In the genomic region with DNA sequence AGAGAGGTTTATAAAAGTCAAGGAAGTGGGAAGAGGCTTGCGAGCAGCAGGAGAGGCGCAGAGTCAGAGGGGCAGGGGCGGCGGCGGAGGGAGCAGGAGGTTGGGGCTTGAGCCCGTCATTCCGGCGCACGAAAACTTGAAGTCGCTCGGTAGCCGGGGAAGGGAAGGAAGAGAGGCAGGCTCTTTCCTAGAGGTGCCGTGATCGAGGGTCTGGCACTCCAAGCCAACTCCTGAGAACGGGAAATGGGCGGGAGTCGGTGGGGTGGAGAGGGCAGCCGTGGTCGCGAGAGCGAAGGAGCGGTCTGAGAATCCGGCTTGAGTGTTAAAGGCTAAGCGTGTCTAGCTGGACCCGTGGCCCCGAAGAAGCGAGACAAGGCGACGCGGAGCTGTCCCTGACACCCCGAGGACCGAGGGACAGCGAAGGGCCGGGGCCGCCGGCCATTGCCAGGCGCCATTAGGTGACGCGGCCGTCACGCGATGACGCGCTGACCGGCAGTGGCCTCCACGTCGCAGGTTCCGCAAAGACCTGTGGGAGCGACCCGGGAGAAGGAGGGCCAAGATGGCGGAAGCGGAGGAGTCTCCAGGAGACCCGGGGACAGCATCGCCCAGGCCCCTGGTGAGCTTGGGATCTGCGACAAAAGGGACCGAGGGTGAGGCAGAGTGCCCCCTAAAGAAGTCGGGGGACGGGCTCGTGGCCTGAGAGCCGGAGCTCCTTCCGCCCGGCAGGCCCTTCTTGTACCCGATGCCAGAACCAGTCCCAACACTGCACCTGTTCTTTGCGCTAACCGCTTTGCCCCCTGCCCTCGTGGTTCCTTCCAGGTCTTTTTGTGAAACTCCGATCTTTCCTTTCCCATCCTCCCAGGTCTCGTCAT, we compare ENCODE assay signal across 1 cellular context.
TF ChIP-seq lines count a peak whose summit lies in the region.

A gene with protein sequence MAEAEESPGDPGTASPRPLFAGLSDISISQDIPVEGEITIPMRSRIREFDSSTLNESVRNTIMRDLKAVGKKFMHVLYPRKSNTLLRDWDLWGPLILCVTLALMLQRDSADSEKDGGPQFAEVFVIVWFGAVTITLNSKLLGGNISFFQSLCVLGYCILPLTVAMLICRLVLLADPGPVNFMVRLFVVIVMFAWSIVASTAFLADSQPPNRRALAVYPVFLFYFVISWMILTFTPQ (plus strand): TSS at position 544 of the 872 bp plus-strand sequence. CDS start 16 bp downstream, at position 560.

TF ChIP-seq in HCT116, 20 proteins besides CTCF, POLR2A, EP300 and RAD21:
- TF ChIP-seq, protein P1, sequence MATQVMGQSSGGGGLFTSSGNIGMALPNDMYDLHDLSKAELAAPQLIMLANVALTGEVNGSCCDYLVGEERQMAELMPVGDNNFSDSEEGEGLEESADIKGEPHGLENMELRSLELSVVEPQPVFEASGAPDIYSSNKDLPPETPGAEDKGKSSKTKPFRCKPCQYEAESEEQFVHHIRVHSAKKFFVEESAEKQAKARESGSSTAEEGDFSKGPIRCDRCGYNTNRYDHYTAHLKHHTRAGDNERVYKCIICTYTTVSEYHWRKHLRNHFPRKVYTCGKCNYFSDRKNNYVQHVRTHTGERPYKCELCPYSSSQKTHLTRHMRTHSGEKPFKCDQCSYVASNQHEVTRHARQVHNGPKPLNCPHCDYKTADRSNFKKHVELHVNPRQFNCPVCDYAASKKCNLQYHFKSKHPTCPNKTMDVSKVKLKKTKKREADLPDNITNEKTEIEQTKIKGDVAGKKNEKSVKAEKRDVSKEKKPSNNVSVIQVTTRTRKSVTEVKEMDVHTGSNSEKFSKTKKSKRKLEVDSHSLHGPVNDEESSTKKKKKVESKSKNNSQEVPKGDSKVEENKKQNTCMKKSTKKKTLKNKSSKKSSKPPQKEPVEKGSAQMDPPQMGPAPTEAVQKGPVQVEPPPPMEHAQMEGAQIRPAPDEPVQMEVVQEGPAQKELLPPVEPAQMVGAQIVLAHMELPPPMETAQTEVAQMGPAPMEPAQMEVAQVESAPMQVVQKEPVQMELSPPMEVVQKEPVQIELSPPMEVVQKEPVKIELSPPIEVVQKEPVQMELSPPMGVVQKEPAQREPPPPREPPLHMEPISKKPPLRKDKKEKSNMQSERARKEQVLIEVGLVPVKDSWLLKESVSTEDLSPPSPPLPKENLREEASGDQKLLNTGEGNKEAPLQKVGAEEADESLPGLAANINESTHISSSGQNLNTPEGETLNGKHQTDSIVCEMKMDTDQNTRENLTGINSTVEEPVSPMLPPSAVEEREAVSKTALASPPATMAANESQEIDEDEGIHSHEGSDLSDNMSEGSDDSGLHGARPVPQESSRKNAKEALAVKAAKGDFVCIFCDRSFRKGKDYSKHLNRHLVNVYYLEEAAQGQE (IDR thresholded peaks at IDR 0.05; ENCODE audit: low read depth) = no peak
- TF ChIP-seq YY1 (IDR thresholded peaks at IDR 0.05; ENCODE audit: extremely low read depth, insufficient replicate concordance, low read depth, low read length) (peak; percentile 94), TCF7L2 (IDR thresholded peaks at IDR 0.05; ENCODE audit: borderline replicate concordance, extremely low read depth, insufficient read depth, insufficient read length) (no peak), ELF1 (IDR thresholded peaks at IDR 0.05; ENCODE audit: borderline replicate concordance, low read depth) (peak; percentile 50), ZFX (IDR thresholded peaks at IDR 0.05) (0 out of 2 replicates have a peak, but pooled peaks have one; percentile 10), POLR2AphosphoS5 (IDR thresholded peaks at IDR 0.05; ENCODE audit: low read depth, low read length) (peak; percentile 94), SIN3A (IDR thresholded peaks at IDR 0.05; ENCODE audit: low read depth) (peak; percentile 70)
- TF ChIP-seq, protein P2, sequence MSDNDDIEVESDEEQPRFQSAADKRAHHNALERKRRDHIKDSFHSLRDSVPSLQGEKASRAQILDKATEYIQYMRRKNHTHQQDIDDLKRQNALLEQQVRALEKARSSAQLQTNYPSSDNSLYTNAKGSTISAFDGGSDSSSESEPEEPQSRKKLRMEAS (IDR thresholded peaks at IDR 0.05) = 0 out of 2 replicates have a peak, but pooled peaks have one; percentile 35
- TF ChIP-seq, protein P3, sequence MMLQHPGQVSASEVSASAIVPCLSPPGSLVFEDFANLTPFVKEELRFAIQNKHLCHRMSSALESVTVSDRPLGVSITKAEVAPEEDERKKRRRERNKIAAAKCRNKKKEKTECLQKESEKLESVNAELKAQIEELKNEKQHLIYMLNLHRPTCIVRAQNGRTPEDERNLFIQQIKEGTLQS (IDR thresholded peaks at IDR 0.05) = no peak
- TF ChIP-seq, protein P4, sequence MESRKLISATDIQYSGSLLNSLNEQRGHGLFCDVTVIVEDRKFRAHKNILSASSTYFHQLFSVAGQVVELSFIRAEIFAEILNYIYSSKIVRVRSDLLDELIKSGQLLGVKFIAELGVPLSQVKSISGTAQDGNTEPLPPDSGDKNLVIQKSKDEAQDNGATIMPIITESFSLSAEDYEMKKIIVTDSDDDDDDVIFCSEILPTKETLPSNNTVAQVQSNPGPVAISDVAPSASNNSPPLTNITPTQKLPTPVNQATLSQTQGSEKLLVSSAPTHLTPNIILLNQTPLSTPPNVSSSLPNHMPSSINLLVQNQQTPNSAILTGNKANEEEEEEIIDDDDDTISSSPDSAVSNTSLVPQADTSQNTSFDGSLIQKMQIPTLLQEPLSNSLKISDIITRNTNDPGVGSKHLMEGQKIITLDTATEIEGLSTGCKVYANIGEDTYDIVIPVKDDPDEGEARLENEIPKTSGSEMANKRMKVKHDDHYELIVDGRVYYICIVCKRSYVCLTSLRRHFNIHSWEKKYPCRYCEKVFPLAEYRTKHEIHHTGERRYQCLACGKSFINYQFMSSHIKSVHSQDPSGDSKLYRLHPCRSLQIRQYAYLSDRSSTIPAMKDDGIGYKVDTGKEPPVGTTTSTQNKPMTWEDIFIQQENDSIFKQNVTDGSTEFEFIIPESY (IDR thresholded peaks at IDR 0.05; ENCODE audit: extremely low read depth, insufficient replicate concordance, low read length) = peak; percentile 65
TF ChIP-seq in HCT116: peak in this region for 7.
